In genomic region chr3:154850921-154851320, GRCh38 we compare ENCODE assay signal across 20 cellular contexts.
DNase-seq lines count a peak whose midpoint lies in the region; ATAC-seq and TF ChIP-seq lines count a peak whose summit lies in the region.
"Had no signal": no experiment of that assay in that cellular context is flagged by ENCODE, and none has a peak within 500 bp of the region (broad histone marks: within the 10 kb centered on the region; RNA-seq: fewer than 3 reads in every experiment).

No MANE protein-coding gene starts in this region.

- H3K4me3 ChIP-seq in mucosa of descending colon = no peak overlapping the region
- H3K4me3 ChIP-seq: BLaER1, GM12878, GM23338, HAP-1 had no signal

- DNase-seq in NCI-H774 (lab: John Stamatoyannopoulos, UW) (peak; percentile 36), mucosa of descending colon (no peak), iPS-NIHi7 (ENCODE audit: extremely low spot score) (no peak), NCI-H345 treated with DMSO at 0.1 percent for 48 hours (lab: John Stamatoyannopoulos, UW; ENCODE audit: unreplicated experiment) (no peak)
- DNase-seq in activated naive CD4-positive, alpha-beta T cell treated with anti-CD3 and anti-CD28 coated beads, Interleukin-2, amount 10 ng/mL, durations not matched to agents 7 days and 5 days = no peak
- DNase-seq: CD4-positive, alpha-beta T cell; CD8-positive, alpha-beta memory T cell; DMS 273 treated with DMSO at 0.1 percent for 48 hours; DMS79; EL; GDM1; HFFc6 had no signal

- no peaks in the 10 kb centered on the region for H3K4me1 Mint-ChIP-seq in activated naive CD4-positive, alpha-beta T cell treated with anti-CD3 and anti-CD28 coated beads, Interleukin-2, amount 10 ng/mL, durations not matched to agents 7 days and 5 days
- H3K4me1 Mint-ChIP-seq: B cell; CD14-positive monocyte; CD8-positive, alpha-beta memory T cell; GM23338 had no signal

- peak; percentile 51 for ATAC-seq in mucosa of descending colon
- ATAC-seq: GM12878, GM23338 had no signal

- H3K9me3 Mint-ChIP-seq in activated naive CD4-positive, alpha-beta T cell treated with anti-CD3 and anti-CD28 coated beads, Interleukin-2, amount 10 ng/mL, durations not matched to agents 7 days and 5 days = peaks cover 6% of the 10 kb centered on the region
- H3K9me3 Mint-ChIP-seq: GM23338, HFFc6 had no signal

- CTCF ChIA-PET in activated naive CD4-positive, alpha-beta T cell treated with anti-CD3 and anti-CD28 coated beads, Interleukin-2, amount 10 ng/mL, durations not matched to agents 7 days and 5 days (lab: Charles Lee) = no interaction called here

- H3K4me3 Mint-ChIP-seq in activated naive CD4-positive, alpha-beta T cell treated with anti-CD3 and anti-CD28 coated beads, Interleukin-2, amount 10 ng/mL, durations not matched to agents 7 days and 5 days = no peak overlapping the region
- H3K4me3 Mint-ChIP-seq: B cell; CD14-positive monocyte; CD4-positive, alpha-beta T cell; CD8-positive, alpha-beta memory T cell; GM23338; HFFc6 had no signal

- TF ChIP-seq CTCF in 22Rv1 (IDR thresholded peaks at IDR 0.05) (no peak), C4-2B (conservative IDR thresholded peaks at IDR 0.05) (no peak), mucosa of descending colon (IDR thresholded peaks at IDR 0.05) (no peak)

- no peaks in the 10 kb centered on the region for H3K4me1 ChIP-seq in mucosa of descending colon (ENCODE audit: low read depth)
- H3K4me1 ChIP-seq: BLaER1, HAP-1 had no signal

- peak overlapping the region; percentile 37; the same call in 1 of the 2 replicates for H3K27ac ChIP-seq in 22Rv1
- H3K27ac ChIP-seq in C4-2B = peak overlapping the region; percentile 71; the same call in 1 of the 2 replicates
- H3K27ac ChIP-seq: BLaER1 had no signal

- no peaks in the 10 kb centered on the region for H3K36me3 ChIP-seq in mucosa of descending colon (ENCODE audit: low read depth)
- H3K36me3 ChIP-seq: BLaER1, HAP-1 had no signal

- H3K36me3 Mint-ChIP-seq in activated naive CD4-positive, alpha-beta T cell treated with anti-CD3 and anti-CD28 coated beads, Interleukin-2, amount 10 ng/mL, durations not matched to agents 7 days and 5 days = no peaks in the 10 kb centered on the region
- H3K36me3 Mint-ChIP-seq: CD14-positive monocyte; CD8-positive, alpha-beta memory T cell had no signal

- no peaks in the 10 kb centered on the region for H3K9me3 ChIP-seq in mucosa of descending colon
- H3K9me3 ChIP-seq: BLaER1, HAP-1 had no signal

- intact Hi-C loops in mucosa of descending colon (cut with DNase I, micrococcal nuclease) = no loop called here

- H3K27ac Mint-ChIP-seq in activated naive CD4-positive, alpha-beta T cell treated with anti-CD3 and anti-CD28 coated beads, Interleukin-2, amount 10 ng/mL, durations not matched to agents 7 days and 5 days = no peak overlapping the region
- H3K27ac Mint-ChIP-seq: B cell; CD14-positive monocyte; CD4-positive, alpha-beta T cell; CD8-positive, alpha-beta memory T cell; GM23338; HFFc6 had no signal

- H3K27me3 Mint-ChIP-seq in activated naive CD4-positive, alpha-beta T cell treated with anti-CD3 and anti-CD28 coated beads, Interleukin-2, amount 10 ng/mL, durations not matched to agents 7 days and 5 days = no peaks in the 10 kb centered on the region
- H3K27me3 Mint-ChIP-seq: B cell; CD4-positive, alpha-beta T cell; CD8-positive, alpha-beta memory T cell had no signal
